In genomic region chrY:7968293-7968692, GRCh38 we compare ENCODE assay signal across 28 cellular contexts.
"Had no signal": no experiment of that assay in that cellular context is flagged by ENCODE, and none has a peak within 500 bp of the region (broad histone marks: within the 10 kb centered on the region; RNA-seq: fewer than 3 reads in every experiment).

No MANE protein-coding gene starts in this region.

- H3K27ac ChIP-seq: ascending aorta, cardiac muscle cell, VCaP had no signal

- H3K9me3 ChIP-seq: ascending aorta had no signal

- H3K27me3 ChIP-seq: ascending aorta, cardiac muscle cell had no signal

- DNase-seq: activated B cell treated with CpG ODN at 0.5 μM for 24 hours; activated CD4-positive, alpha-beta memory T cell treated with anti-CD3 and anti-CD28 coated beads, Interleukin-2, amount 10 ng/mL, durations not matched to agents 7 days and 5 days; activated CD4-positive, alpha-beta T cell treated with anti-CD3 and anti-CD28 coated beads for 36 hours; activated CD4-positive, alpha-beta T cell treated with anti-CD3 and anti-CD28 coated beads for 48 hours; activated CD4-positive, alpha-beta T cell treated with anti-CD3 and anti-CD28 coated beads, Interleukin-2, amount 10 ng/mL, durations not matched to agents 7 days and 5 days; activated CD4-positive, alpha-beta T cell treated with anti-CD3 and anti-CD28 coated beads, Interleukin-2, amount 50 U/mL, for 48 hours; activated CD4-positive, CD25-positive, alpha-beta regulatory T cell treated with anti-CD3 and anti-CD28 coated beads, Interleukin-2, amount 50 U/mL, for 72 hours; activated CD8-positive, alpha-beta memory T cell treated with anti-CD3 and anti-CD28 coated beads for 24 hours; activated CD8-positive, alpha-beta memory T cell treated with anti-CD3 and anti-CD28 coated beads, Interleukin-2, amount 10 ng/mL, durations not matched to agents 7 days and 5 days; activated CD8-positive, alpha-beta memory T cell treated with anti-CD3 and anti-CD28 coated beads, Interleukin-2, amount 50 U/mL, for 48 hours; activated CD8-positive, alpha-beta T cell treated with anti-CD3 and anti-CD28 coated beads, Interleukin-2, amount 10 ng/mL, durations not matched to agents 7 days and 5 days; activated effector memory CD4-positive, alpha-beta T cell treated with Interleukin-2 at 50 U/mL for 16 hours; activated gamma-delta T cell; activated naive CD4-positive, alpha-beta T cell treated with anti-CD3 and anti-CD28 coated beads, Interleukin-2, amount 10 ng/mL, durations not matched to agents 7 days and 5 days; activated naive CD4-positive, alpha-beta T cell treated with Interleukin-2 at 50 U/mL for 16 hours; activated naive CD8-positive, alpha-beta T cell treated with anti-CD3 and anti-CD28 coated beads, Interleukin-2, amount 10 ng/mL, durations not matched to agents 7 days and 5 days; activated naive CD8-positive, alpha-beta T cell treated with anti-CD3 and anti-CD28 coated beads, Interleukin-2, amount 50 U/mL, for 24 hours; activated T-cell treated with anti-CD3 and anti-CD28 coated beads, Interleukin-2, amount 50 U/mL, for 24 hours; activated T-cell treated with anti-CD3 and anti-CD28 coated beads, Interleukin-2, amount 50 U/mL, for 48 hours; amygdala; anterior cingulate cortex; caudate nucleus; cerebellar nuclear complex; T-helper 2 cell; T-helper 9 cell had no signal

- H3K4me3 ChIP-seq: ascending aorta, cardiac muscle cell had no signal

- H3K4me1 ChIP-seq: ascending aorta had no signal

- H3K36me3 ChIP-seq: ascending aorta, cardiac muscle cell had no signal

- ATAC-seq: activated CD4-positive, alpha-beta T cell treated with anti-CD3 and anti-CD28 coated beads for 36 hours; activated CD8-positive, alpha-beta memory T cell treated with anti-CD3 and anti-CD28 coated beads, Interleukin-2, amount 10 ng/mL, durations not matched to agents 7 days and 5 days; activated CD8-positive, alpha-beta T cell treated with anti-CD3 and anti-CD28 coated beads, Interleukin-2, amount 10 ng/mL, durations not matched to agents 7 days and 5 days; activated naive CD8-positive, alpha-beta T cell treated with anti-CD3 and anti-CD28 coated beads, Interleukin-2, amount 50 U/mL, for 24 hours had no signal
